Comparison of ENCODE assay signal across 1 cellular context in genomic region chr1:36148821-36149236, GRCh38.
TF ChIP-seq lines count a peak whose summit lies in the region.

No MANE protein-coding gene starts in this region.

TF ChIP-seq in HCT116, 20 proteins besides CTCF, POLR2A, EP300 and RAD21 (continued from another document):
- TF ChIP-seq, protein P1, sequence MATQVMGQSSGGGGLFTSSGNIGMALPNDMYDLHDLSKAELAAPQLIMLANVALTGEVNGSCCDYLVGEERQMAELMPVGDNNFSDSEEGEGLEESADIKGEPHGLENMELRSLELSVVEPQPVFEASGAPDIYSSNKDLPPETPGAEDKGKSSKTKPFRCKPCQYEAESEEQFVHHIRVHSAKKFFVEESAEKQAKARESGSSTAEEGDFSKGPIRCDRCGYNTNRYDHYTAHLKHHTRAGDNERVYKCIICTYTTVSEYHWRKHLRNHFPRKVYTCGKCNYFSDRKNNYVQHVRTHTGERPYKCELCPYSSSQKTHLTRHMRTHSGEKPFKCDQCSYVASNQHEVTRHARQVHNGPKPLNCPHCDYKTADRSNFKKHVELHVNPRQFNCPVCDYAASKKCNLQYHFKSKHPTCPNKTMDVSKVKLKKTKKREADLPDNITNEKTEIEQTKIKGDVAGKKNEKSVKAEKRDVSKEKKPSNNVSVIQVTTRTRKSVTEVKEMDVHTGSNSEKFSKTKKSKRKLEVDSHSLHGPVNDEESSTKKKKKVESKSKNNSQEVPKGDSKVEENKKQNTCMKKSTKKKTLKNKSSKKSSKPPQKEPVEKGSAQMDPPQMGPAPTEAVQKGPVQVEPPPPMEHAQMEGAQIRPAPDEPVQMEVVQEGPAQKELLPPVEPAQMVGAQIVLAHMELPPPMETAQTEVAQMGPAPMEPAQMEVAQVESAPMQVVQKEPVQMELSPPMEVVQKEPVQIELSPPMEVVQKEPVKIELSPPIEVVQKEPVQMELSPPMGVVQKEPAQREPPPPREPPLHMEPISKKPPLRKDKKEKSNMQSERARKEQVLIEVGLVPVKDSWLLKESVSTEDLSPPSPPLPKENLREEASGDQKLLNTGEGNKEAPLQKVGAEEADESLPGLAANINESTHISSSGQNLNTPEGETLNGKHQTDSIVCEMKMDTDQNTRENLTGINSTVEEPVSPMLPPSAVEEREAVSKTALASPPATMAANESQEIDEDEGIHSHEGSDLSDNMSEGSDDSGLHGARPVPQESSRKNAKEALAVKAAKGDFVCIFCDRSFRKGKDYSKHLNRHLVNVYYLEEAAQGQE (IDR thresholded peaks at IDR 0.05; ENCODE audit: low read depth) = no peak
- TF ChIP-seq ZNF274 (IDR thresholded peaks at IDR 0.05; ENCODE audit: low read depth, low read length) (no peak), CBX3 (IDR thresholded peaks at IDR 0.05; ENCODE audit: low read depth) (no peak), YY1 (IDR thresholded peaks at IDR 0.05; ENCODE audit: extremely low read depth, insufficient replicate concordance, low read depth, low read length) (no peak), FOSL1 (IDR thresholded peaks at IDR 0.05; ENCODE audit: low read depth) (no peak), EGR1 (IDR thresholded peaks at IDR 0.05; ENCODE audit: low read depth) (no peak), ATF3 (IDR thresholded peaks at IDR 0.05) (no peak), ELF1 (IDR thresholded peaks at IDR 0.05; ENCODE audit: borderline replicate concordance, low read depth) (no peak), EZH2 (IDR thresholded peaks at IDR 0.05) (no peak)
- TF ChIP-seq, protein P2, sequence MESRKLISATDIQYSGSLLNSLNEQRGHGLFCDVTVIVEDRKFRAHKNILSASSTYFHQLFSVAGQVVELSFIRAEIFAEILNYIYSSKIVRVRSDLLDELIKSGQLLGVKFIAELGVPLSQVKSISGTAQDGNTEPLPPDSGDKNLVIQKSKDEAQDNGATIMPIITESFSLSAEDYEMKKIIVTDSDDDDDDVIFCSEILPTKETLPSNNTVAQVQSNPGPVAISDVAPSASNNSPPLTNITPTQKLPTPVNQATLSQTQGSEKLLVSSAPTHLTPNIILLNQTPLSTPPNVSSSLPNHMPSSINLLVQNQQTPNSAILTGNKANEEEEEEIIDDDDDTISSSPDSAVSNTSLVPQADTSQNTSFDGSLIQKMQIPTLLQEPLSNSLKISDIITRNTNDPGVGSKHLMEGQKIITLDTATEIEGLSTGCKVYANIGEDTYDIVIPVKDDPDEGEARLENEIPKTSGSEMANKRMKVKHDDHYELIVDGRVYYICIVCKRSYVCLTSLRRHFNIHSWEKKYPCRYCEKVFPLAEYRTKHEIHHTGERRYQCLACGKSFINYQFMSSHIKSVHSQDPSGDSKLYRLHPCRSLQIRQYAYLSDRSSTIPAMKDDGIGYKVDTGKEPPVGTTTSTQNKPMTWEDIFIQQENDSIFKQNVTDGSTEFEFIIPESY (IDR thresholded peaks at IDR 0.05; ENCODE audit: extremely low read depth, insufficient replicate concordance, low read length) = no peak
TF ChIP-seq in HCT116: peak in this region for 0.
